34 cellular contexts compared by ENCODE assay signal in genomic region chr1:172456344-172456769, GRCh38. TPM values are rescaled to one million over a fixed set of nuclear protein-coding genes. Genes with fewer than 3 reads are reported as not detected.
"Had no signal": no experiment of that assay in that cellular context is flagged by ENCODE, and none has a peak within 500 bp of the region (broad histone marks: within the 10 kb centered on the region; RNA-seq: fewer than 3 reads in every experiment).

No MANE protein-coding gene starts in this region.

- ATAC-seq: activated CD8-positive, alpha-beta memory T cell treated with anti-CD3 and anti-CD28 coated beads, Interleukin-2, amount 10 ng/mL, durations not matched to agents 7 days and 5 days; activated naive CD8-positive, alpha-beta T cell treated with anti-CD3 and anti-CD28 coated beads, Interleukin-2, amount 50 U/mL, for 24 hours had no signal

- H3K9me3 ChIP-seq: MG63 had no signal

- FAIRE-seq: bronchial epithelial cell had no signal

- DNase-seq: activated CD4-positive, alpha-beta memory T cell treated with anti-CD3 and anti-CD28 coated beads, Interleukin-2, amount 10 ng/mL, durations not matched to agents 7 days and 5 days; activated CD4-positive, alpha-beta T cell treated with anti-CD3 and anti-CD28 coated beads for 1 hour; activated CD4-positive, alpha-beta T cell treated with anti-CD3 and anti-CD28 coated beads for 48 hours; activated CD4-positive, CD25-positive, alpha-beta regulatory T cell; activated CD8-positive, alpha-beta memory T cell treated with anti-CD3 and anti-CD28 coated beads for 24 hours; activated CD8-positive, alpha-beta memory T cell treated with anti-CD3 and anti-CD28 coated beads, Interleukin-2, amount 10 ng/mL, durations not matched to agents 7 days and 5 days; activated CD8-positive, alpha-beta memory T cell treated with anti-CD3 and anti-CD28 coated beads, Interleukin-2, amount 50 U/mL, for 48 hours; activated effector memory CD4-positive, alpha-beta T cell treated with Interleukin-2 at 50 U/mL for 16 hours; activated naive CD4-positive, alpha-beta T cell treated with anti-CD3 and anti-CD28 coated beads, Interleukin-2, amount 10 ng/mL, durations not matched to agents 7 days and 5 days; activated naive CD8-positive, alpha-beta T cell treated with anti-CD3 and anti-CD28 coated beads, Interleukin-2, amount 50 U/mL, for 24 hours; activated T-cell treated with anti-CD3 and anti-CD28 coated beads, Interleukin-2, amount 50 U/mL, for 48 hours; anterior cingulate cortex; caudate nucleus; cerebellar nuclear complex; Kasumi-1; MG63; NCI-H1048; NCI-H1105 treated with DMSO at 0.1 percent for 48 hours; NCI-H1436; NCI-H1694; NCI-H1930; NCI-H2081 treated with DMSO at 0.1 percent for 48 hours; NCI-H345; NCI-H524 treated with DMSO at 0.1 percent for 48 hours; NCI-H748 treated with DMSO at 0.1 percent for 48 hours; NK-92 treated with Interleukin-12 subunit alpha and Interleukin-12 subunit beta, amount 100 ng/mL, for 24 hours; Right ventricle myocardium superior; SW 1271; T-helper 1 cell; T-helper 2 cell; T-helper 9 cell; WERI-Rb-1 had no signal

- H3K27me3 ChIP-seq: MG63 had no signal

- H3K36me3 ChIP-seq: MG63, WERI-Rb-1 had no signal

- H3K4me3 ChIP-seq: MG63 had no signal

- H3K27ac ChIP-seq: WERI-Rb-1 had no signal

RNA-seq across cellular contexts. Expression of gene C1orf105, which starts 35.9 kb away (rescaled TPM):
- total RNA-seq: activated CD4-positive, alpha-beta memory T cell treated with anti-CD3 and anti-CD28 coated beads, Interleukin-2, amount 10 ng/mL, durations not matched to agents 7 days and 5 days; activated CD8-positive, alpha-beta memory T cell treated with anti-CD3 and anti-CD28 coated beads, Interleukin-2, amount 10 ng/mL, durations not matched to agents 7 days and 5 days; bronchial epithelial cell; NCI-H460 had no signal
